1 cellular context compared by ENCODE assay signal in genomic region chr17:63529711-63530556, GRCh38.
TF ChIP-seq lines count a peak whose summit lies in the region.

No MANE protein-coding gene starts in this region.

TF ChIP-seq in K562, 482 proteins besides CTCF, POLR2A, EP300 and RAD21:
- TF ChIP-seq E2F1 (CRISPR knock-in tag; IDR thresholded peaks at IDR 0.05) = no peak
- no peak for TF ChIP-seq ZNF354B (CRISPR knock-in tag; IDR thresholded peaks at IDR 0.05)
- no peak for TF ChIP-seq HCFC1 (IDR thresholded peaks at IDR 0.05; ENCODE audit: low read depth, low read length)
- no peak for TF ChIP-seq HDAC8 (tag; IDR thresholded peaks at IDR 0.05)
- no peak for TF ChIP-seq ZNF695 (CRISPR knock-in tag; IDR thresholded peaks at IDR 0.05)
- TF ChIP-seq HMG20A (CRISPR knock-in tag; conservative IDR thresholded peaks at IDR 0.05) = no peak
- TF ChIP-seq ZNF584 (CRISPR knock-in tag; IDR thresholded peaks at IDR 0.05; ENCODE audit: low read depth) = no peak
- TF ChIP-seq MITF (IDR thresholded peaks at IDR 0.05) = no peak
- TF ChIP-seq ZNF3 (CRISPR knock-in tag; IDR thresholded peaks at IDR 0.05) = no peak
- TF ChIP-seq STAT6 (CRISPR knock-in tag; IDR thresholded peaks at IDR 0.05) = no peak
- peak; percentile 21; the same call in 1 of the 2 replicates for TF ChIP-seq CBFA2T2 (conservative IDR thresholded peaks at IDR 0.05)
- TF ChIP-seq COPS2 (conservative IDR thresholded peaks at IDR 0.05) = no peak
- peak; percentile 22; the same call in 1 of the 2 replicates for TF ChIP-seq TCF3 (CRISPR knock-in tag; IDR thresholded peaks at IDR 0.05)
- no peak for TF ChIP-seq HDGF (IDR thresholded peaks at IDR 0.05)
- TF ChIP-seq PTRF (tag; IDR thresholded peaks at IDR 0.05) = no peak
- TF ChIP-seq OTX1 (CRISPR knock-in tag; IDR thresholded peaks at IDR 0.05) = no peak
- no peak for TF ChIP-seq ZNF311 (CRISPR knock-in tag; IDR thresholded peaks at IDR 0.05)
- TF ChIP-seq AFF4 (CRISPR knock-in tag; IDR thresholded peaks at IDR 0.05) = no peak
- no peak for TF ChIP-seq DPF2 (IDR thresholded peaks at IDR 0.05)
- peak; percentile 49 for TF ChIP-seq CBFA2T3 (IDR thresholded peaks at IDR 0.05)
- TF ChIP-seq CTCFL (IDR thresholded peaks at IDR 0.05; ENCODE audit: borderline replicate concordance, insufficient read depth, low read depth, low read length, poor library complexity, severe bottlenecking) = no peak
- TF ChIP-seq TAF15 (IDR thresholded peaks at IDR 0.05; ENCODE audit: low read depth, low read length) = no peak
- TF ChIP-seq NRF1 (conservative IDR thresholded peaks at IDR 0.05 in 1 of 2, IDR thresholded peaks at IDR 0.05 in 1 of 2) = no peak
- no peak for TF ChIP-seq ZNF217 (CRISPR knock-in tag; IDR thresholded peaks at IDR 0.05)
